ENCODE assay signal across 8 cellular contexts in genomic region chr16:23557779-23558330, GRCh38. TPM values are rescaled to one million over a fixed set of nuclear protein-coding genes. Genes with fewer than 3 reads are reported as not detected.
A peak's percentile ranks its signal among the peaks of the same experiment; 100 is the strongest.
DNase-seq lines count a peak whose midpoint lies in the region; TF ChIP-seq lines count a peak whose summit lies in the region.

No MANE protein-coding gene starts in this region.

- H3K9me3 Mint-ChIP-seq in activated naive CD8-positive, alpha-beta T cell treated with anti-CD3 and anti-CD28 coated beads for 36 hours: peaks cover 1% of the 10 kb centered on the region

- no peaks in the 10 kb centered on the region for H3K27me3 ChIP-seq in right atrium auricular region

- H3K27ac Mint-ChIP-seq in activated naive CD8-positive, alpha-beta T cell treated with anti-CD3 and anti-CD28 coated beads for 36 hours: peak overlapping the region; percentile 82

- DNase-seq in stimulated activated CD4-positive, alpha-beta T cell treated with anti-CD3 and anti-CD28 coated beads, Interleukin-15, amount 100 ng/mL, for 24 hours: peak; percentile 21
- no peak for DNase-seq in stimulated activated CD4-positive, alpha-beta T cell treated with anti-CD3 and anti-CD28 coated beads, Interleukin-12 subunit alpha, Interleukin-12 subunit beta, amount 100 ng/mL, for 4 hours
- DNase-seq in LHCN-M2 (ENCODE audit: low read depth): peak; percentile 14
- no peak for DNase-seq in activated naive CD8-positive, alpha-beta T cell treated with anti-CD3 and anti-CD28 coated beads for 36 hours
- DNase-seq in right atrium auricular region (ENCODE audit: low spot score): peak; percentile 63
- peak; percentile 0 for DNase-seq in retinal pigment epithelial cell (ENCODE audit: low read depth)
- no peak for DNase-seq in SHP77 (lab: John Stamatoyannopoulos, UW)
- DNase-seq in DMS79 (lab: John Stamatoyannopoulos, UW): no peak

- peak overlapping the region; percentile 85 to 94 for H3K27ac ChIP-seq in right atrium auricular region

- peaks cover 0 to 42% of the 10 kb centered on the region in 2 donors for H3K4me1 ChIP-seq in right atrium auricular region

- no peaks in the 10 kb centered on the region for H3K27me3 Mint-ChIP-seq in activated naive CD8-positive, alpha-beta T cell treated with anti-CD3 and anti-CD28 coated beads for 36 hours

- H3K36me3 Mint-ChIP-seq in activated naive CD8-positive, alpha-beta T cell treated with anti-CD3 and anti-CD28 coated beads for 36 hours: peaks cover 23% of the 10 kb centered on the region

- peaks cover 39% of the 10 kb centered on the region for H3K4me1 Mint-ChIP-seq in activated naive CD8-positive, alpha-beta T cell treated with anti-CD3 and anti-CD28 coated beads for 36 hours

- no peaks in the 10 kb centered on the region for H3K9me3 ChIP-seq in right atrium auricular region

- H3K4me3 ChIP-seq in right atrium auricular region (peak overlapping the region; percentile 86 to 97), retinal pigment epithelial cell (ENCODE audit: low read length) (peak overlapping the region; percentile 93)

- H3K4me3 Mint-ChIP-seq in activated naive CD8-positive, alpha-beta T cell treated with anti-CD3 and anti-CD28 coated beads for 36 hours: peak overlapping the region; percentile 93

- TF ChIP-seq CTCF in right atrium auricular region (IDR thresholded peaks at IDR 0.05) (no peak), retinal pigment epithelial cell (conservative IDR thresholded peaks at IDR 0.05; ENCODE audit: low read depth, low read length) (no peak)

- peaks cover 35% of the 10 kb centered on the region for H3K36me3 ChIP-seq in right atrium auricular region

RNA-seq across cellular contexts. Expression of gene UBFD1, which starts 0.3 kb away (rescaled TPM):
- 156 and 172 TPM in 2 replicates for total RNA-seq in LHCN-M2 (2014; rRNA removed)
- polyA plus RNA-seq in LHCN-M2 (2012): 32.8 TPM
- 10 to 100 TPM; 60.4 to 62.7 TPM for total RNA-seq in activated naive CD8-positive, alpha-beta T cell treated with anti-CD3 and anti-CD28 coated beads for 36 hours
- 10 to 100 TPM; 85.5 to 93.9 TPM for total RNA-seq in right atrium auricular region

RNA-seq across cellular contexts. Expression of gene EARS2, which starts 0.7 kb away (rescaled TPM):
- total RNA-seq in LHCN-M2 (2014; rRNA removed): 28.8 and 31.4 TPM in 2 replicates
- polyA plus RNA-seq in LHCN-M2 (2012): 13.8 TPM
- total RNA-seq in activated naive CD8-positive, alpha-beta T cell treated with anti-CD3 and anti-CD28 coated beads for 36 hours: 10 to 100 TPM; 25.2 to 30.4 TPM
- 10 to 100 TPM; 15.3 to 18.1 TPM for total RNA-seq in right atrium auricular region

RNA-seq across cellular contexts. Expression of gene NDUFAB1, which starts 38.3 kb away (rescaled TPM):
- 100 and 116 TPM in 2 replicates for total RNA-seq in LHCN-M2 (2014; rRNA removed)
- 116 TPM for polyA plus RNA-seq in LHCN-M2 (2012)
- 100 to 1,000 TPM; 175 to 183 TPM for total RNA-seq in activated naive CD8-positive, alpha-beta T cell treated with anti-CD3 and anti-CD28 coated beads for 36 hours
- 100 to 1,000 TPM; 478 to 774 TPM for total RNA-seq in right atrium auricular region

RNA-seq across cellular contexts. Expression of gene GGA2, which starts 47.6 kb away (rescaled TPM):
- total RNA-seq in LHCN-M2 (2014; rRNA removed): 32.1 and 34.2 TPM in 2 replicates
- polyA plus RNA-seq in LHCN-M2 (2012): 25.0 TPM
- 10 to 100 TPM; 70.9 to 80.9 TPM for total RNA-seq in activated naive CD8-positive, alpha-beta T cell treated with anti-CD3 and anti-CD28 coated beads for 36 hours
- total RNA-seq in right atrium auricular region: 10 to 100 TPM; 25.0 to 59.3 TPM

Comparison
In these comparisons a context has a peak if more than half of its experiments do, and no peak if none do; other contexts are left out.
1. DNase-seq: peak in stimulated activated CD4-positive, alpha-beta T cell treated with anti-CD3 and anti-CD28 coated beads, Interleukin-15, amount 100 ng/mL, for 24 hours (single experiment), LHCN-M2 (single experiment), right atrium auricular region (single experiment) and retinal pigment epithelial cell (single experiment); none in stimulated activated CD4-positive, alpha-beta T cell treated with anti-CD3 and anti-CD28 coated beads, Interleukin-12 subunit alpha, Interleukin-12 subunit beta, amount 100 ng/mL, for 4 hours (single experiment), activated naive CD8-positive, alpha-beta T cell treated with anti-CD3 and anti-CD28 coated beads for 36 hours (single experiment), SHP77 (0 of 2) and DMS79 (single experiment).